Comparison of ENCODE assay signal across 4 cellular contexts in the genomic region with DNA sequence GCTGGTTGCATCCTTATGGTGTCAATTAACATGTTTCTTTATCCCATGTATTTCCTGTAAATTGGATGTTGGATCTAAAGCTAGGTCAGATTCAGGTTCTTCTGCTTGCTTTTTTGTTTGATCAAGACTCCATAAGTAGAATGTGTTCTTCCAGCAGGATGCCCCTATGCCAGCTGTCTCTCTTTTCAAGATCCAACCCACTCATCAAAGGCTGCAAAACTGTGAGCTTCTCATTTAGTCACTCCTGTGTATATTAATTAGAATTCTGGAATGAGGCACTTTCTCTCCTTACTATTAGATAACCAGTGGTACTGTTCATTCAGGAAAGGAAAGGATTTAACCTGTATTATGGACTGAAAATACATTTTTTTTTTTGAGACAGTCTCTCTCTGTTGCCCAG. TPM values are rescaled to one million over a fixed set of nuclear protein-coding genes. Genes with fewer than 3 reads are reported as not detected.
"Had no signal": no experiment of that assay in that cellular context is flagged by ENCODE, and none has a peak within 500 bp of the region (broad histone marks: within the 10 kb centered on the region; RNA-seq: fewer than 3 reads in every experiment).

No MANE protein-coding gene starts in this region.

RNA-seq across cellular contexts. Expression of a gene that starts 38.2 kb away (rescaled TPM):
- total RNA-seq: GM23248, H4, HT1080 had no signal
- polyA plus RNA-seq: GM23248, IgD-negative memory B cell had no signal

RNA-seq across cellular contexts. Expression of a gene that starts 46.5 kb away (rescaled TPM):
- total RNA-seq: HT1080 had no signal
